Comparison of ENCODE assay signal across 11 cellular contexts in the genomic region with DNA sequence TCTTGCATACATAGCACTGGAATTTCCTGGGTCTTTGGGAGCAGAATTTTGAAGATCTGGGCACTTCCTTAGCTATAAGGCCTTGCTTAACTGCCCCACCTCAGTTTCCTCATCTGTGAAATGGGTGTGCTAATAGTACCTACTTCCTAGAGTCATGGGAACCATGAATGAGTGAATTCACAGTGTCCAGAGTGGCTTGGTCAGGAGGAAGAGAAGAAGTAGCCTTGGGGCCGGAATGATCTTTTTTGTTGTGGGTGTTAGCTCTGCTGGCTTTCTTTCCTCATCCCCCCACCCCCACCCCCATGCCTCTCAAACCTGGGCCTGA. TPM values are rescaled to one million over a fixed set of nuclear protein-coding genes. Genes with fewer than 3 reads are reported as not detected.
A peak's percentile ranks its signal among the peaks of the same experiment; 100 is the strongest.
DNase-seq lines count a peak whose midpoint lies in the region; ATAC-seq and TF ChIP-seq lines count a peak whose summit lies in the region.
"Had no signal": no experiment of that assay in that cellular context is flagged by ENCODE, and none has a peak within 500 bp of the region (broad histone marks: within the 10 kb centered on the region; RNA-seq: fewer than 3 reads in every experiment).

No MANE protein-coding gene starts in this region.

- no peak for TF ChIP-seq CTCF in heart right ventricle (IDR thresholded peaks at IDR 0.05)
- no peak for TF ChIP-seq CTCF in transverse colon (IDR thresholded peaks at IDR 0.05)

- in situ Hi-C loops in transverse colon (cut with MboI; ENCODE audit: low pct_ligation_motif_present in 1 of 4, low pct_unique_long_range_greater_than_20kb in 1 of 4, low sequenced_read_pairs in 3 of 4), result no loop called here

- H3K4me1 ChIP-seq in heart right ventricle (peaks cover 55 to 90% (median 86%) of the 10 kb centered on the region in 9 donors), transverse colon (peaks cover 39 to 84% (median 46%) of the 10 kb centered on the region in 4 donors)

- CTCF ChIA-PET in activated CD8-positive, alpha-beta T cell treated with anti-CD3 and anti-CD28 coated beads, Interleukin-2, amount 10 ng/mL, durations not matched to agents 7 days and 5 days (lab: Charles Lee), result interaction anchor here (2.0 to 24.7 kb wide), 5 partner anchors 9 to 43 kb away, joined by 6 to 1088 read pairs (median 11); no protein-coding TSS in a partner anchor

- POLR2A ChIA-PET in activated CD8-positive, alpha-beta T cell treated with anti-CD3 and anti-CD28 coated beads, Interleukin-2, amount 10 ng/mL, durations not matched to agents 7 days and 5 days (lab: Charles Lee), result interaction anchor here (3.3 to 5.1 kb wide), 3 partner anchors 22 to 37 kb away, joined by 15 to 22 read pairs (median 21); no protein-coding TSS in a partner anchor

- peak overlapping the region; percentile 94 for H3K27ac Mint-ChIP-seq in activated CD8-positive, alpha-beta T cell treated with anti-CD3 and anti-CD28 coated beads, Interleukin-2, amount 10 ng/mL, durations not matched to agents 7 days and 5 days

- H3K27me3 Mint-ChIP-seq in activated CD8-positive, alpha-beta T cell treated with anti-CD3 and anti-CD28 coated beads, Interleukin-2, amount 10 ng/mL, durations not matched to agents 7 days and 5 days (ENCODE audit: low read depth), result no peaks in the 10 kb centered on the region

- no peak for TF ChIP-seq POLR2A in transverse colon (IDR thresholded peaks at IDR 0.05)

- peak overlapping the region in 9 of 10 donors; percentile 82 to 97 (median 90) for H3K4me3 ChIP-seq in heart right ventricle
- peak overlapping the region in 1 of 4 donors; percentile 97 for H3K4me3 ChIP-seq in transverse colon
- H3K4me3 ChIP-seq: cardiac muscle cell had no signal

- no peaks in the 10 kb centered on the region for H3K27me3 ChIP-seq in heart right ventricle
- no peaks in the 10 kb centered on the region for H3K27me3 ChIP-seq in layer of hippocampus (ENCODE audit: control insufficient read depth, insufficient read depth, low read length)
- H3K27me3 ChIP-seq in transverse colon, result no peaks in the 10 kb centered on the region
- H3K27me3 ChIP-seq: cardiac muscle cell had no signal

- no peaks in the 10 kb centered on the region for H3K9me3 Mint-ChIP-seq in activated CD8-positive, alpha-beta T cell treated with anti-CD3 and anti-CD28 coated beads, Interleukin-2, amount 10 ng/mL, durations not matched to agents 7 days and 5 days (ENCODE audit: insufficient read depth)

- H3K4me1 Mint-ChIP-seq in activated CD8-positive, alpha-beta T cell treated with anti-CD3 and anti-CD28 coated beads, Interleukin-2, amount 10 ng/mL, durations not matched to agents 7 days and 5 days (ENCODE audit: low read depth), result peaks cover 71% of the 10 kb centered on the region

- no peak for ATAC-seq in heart right ventricle
- no peak for ATAC-seq in left ventricle myocardium superior
- no peak for ATAC-seq in activated CD8-positive, alpha-beta T cell treated with anti-CD3 and anti-CD28 coated beads, Interleukin-2, amount 10 ng/mL, durations not matched to agents 7 days and 5 days
- no peak for ATAC-seq in HG02885 (IDR thresholded peaks at IDR 0.05; ENCODE audit: poor library complexity, unreplicated experiment)
- ATAC-seq: left colon had no signal

- H3K9me3 ChIP-seq in heart right ventricle (no peaks in the 10 kb centered on the region), transverse colon (no peaks in the 10 kb centered on the region)

- TF ChIP-seq EP300 in transverse colon (IDR thresholded peaks at IDR 0.05; ENCODE audit: low read depth), result no peak

- peak overlapping the region in 9 of 10 donors; percentile 93 to 100 (median 98) for H3K27ac ChIP-seq in heart right ventricle
- peak overlapping the region; percentile 75 for H3K27ac ChIP-seq in layer of hippocampus (ENCODE audit: low read depth, low read length)
- peak overlapping the region; percentile 88 to 93 (median 90) for H3K27ac ChIP-seq in transverse colon
- H3K27ac ChIP-seq: cardiac muscle cell had no signal

- peaks cover 0 to 4% (median 0%) of the 10 kb centered on the region in 9 donors for H3K36me3 ChIP-seq in heart right ventricle
- H3K36me3 ChIP-seq in transverse colon, result no peaks in the 10 kb centered on the region
- H3K36me3 ChIP-seq: cardiac muscle cell had no signal

- intact Hi-C loops in heart right ventricle (cut with DNase I), result loop anchor here in 1 of 10 donors (5.0 kb wide), 1 partner anchor 39 kb away; no protein-coding TSS in a partner anchor
- intact Hi-C loops in left ventricle myocardium superior (cut with micrococcal nuclease), result no loop called here
- intact Hi-C loops in transverse colon (cut with DNase I; ENCODE audit: low total_unique reads), result loop anchor here (5.0 kb wide), 1 partner anchor 34 kb away; no protein-coding TSS in a partner anchor

- 46 to 56% methylated on average over 1 of the region's 1 CpG for WGBS in heart right ventricle, 2 donors
- 64 to 71% methylated on average over 1 of the region's 1 CpG for whole genome bisulfite sequencing in transverse colon (ENCODE audit: low coverage in 1 of 2), 2 donors

- H3K4me3 Mint-ChIP-seq in activated CD8-positive, alpha-beta T cell treated with anti-CD3 and anti-CD28 coated beads, Interleukin-2, amount 10 ng/mL, durations not matched to agents 7 days and 5 days, result peak overlapping the region; percentile 89

- H3K36me3 Mint-ChIP-seq in activated CD8-positive, alpha-beta T cell treated with anti-CD3 and anti-CD28 coated beads, Interleukin-2, amount 10 ng/mL, durations not matched to agents 7 days and 5 days (ENCODE audit: low read depth), result peaks cover 32% of the 10 kb centered on the region

- DNase-seq in heart right ventricle (no peak), left ventricle myocardium superior (no peak), transverse colon (no peak), NCI-H82 treated with DMSO at 0.1 percent for 48 hours (lab: John Stamatoyannopoulos, UW; ENCODE audit: unreplicated experiment) (no peak), SK-N-DZ (ENCODE audit: low spot score) (no peak)
- no peak for DNase-seq in activated CD8-positive, alpha-beta T cell treated with anti-CD3 and anti-CD28 coated beads, Interleukin-2, amount 10 ng/mL, durations not matched to agents 7 days and 5 days
- DNase-seq: SIG-M5 had no signal

RNA-seq across cellular contexts. Expression of gene SH2B3, which starts 2.4 kb away (rescaled TPM):
- total RNA-seq in heart right ventricle (10 to 100 TPM; 29.8 to 61.4 (median 39.0) TPM), left ventricle myocardium superior (45.1 TPM), transverse colon (10 to 100 TPM; 22.3 to 99.1 (median 43.6) TPM)
- 10 to 100 TPM in 1 of 2 donors, 1 to 10 TPM in 1; 9.9 to 11.5 TPM for polyA plus RNA-seq in heart right ventricle
- 10 to 100 TPM; 49.9 to 50.9 TPM for total RNA-seq in activated CD8-positive, alpha-beta T cell treated with anti-CD3 and anti-CD28 coated beads, Interleukin-2, amount 10 ng/mL, durations not matched to agents 7 days and 5 days
- polyA plus RNA-seq in SK-N-DZ (2014; cell fraction: cytosol; rRNA removed), result 2.7 and 4.7 TPM in 2 replicates
- 1.7 and 2.3 TPM in 2 replicates for polyA plus RNA-seq in SK-N-DZ (2014; cell fraction: nucleus; rRNA removed)

RNA-seq across cellular contexts. Expression of gene PHETA1, which starts 39.2 kb away (rescaled TPM):
- 10 to 100 TPM; 11.9 to 41.6 (median 18.6) TPM for total RNA-seq in heart right ventricle
- polyA plus RNA-seq in heart right ventricle, result 10 to 100 TPM; 16.9 to 24.1 TPM
- 28.6 TPM for total RNA-seq in left ventricle myocardium superior
- total RNA-seq in activated CD8-positive, alpha-beta T cell treated with anti-CD3 and anti-CD28 coated beads, Interleukin-2, amount 10 ng/mL, durations not matched to agents 7 days and 5 days, result 1 to 10 TPM; 1.1 to 1.7 TPM
- total RNA-seq in transverse colon, result 10 to 100 TPM; 22.4 to 34.8 (median 28.1) TPM
- polyA plus RNA-seq in SK-N-DZ (2014; cell fraction: cytosol; rRNA removed), result 21.3 and 30.7 TPM in 2 replicates
- 14.9 and 16.6 TPM in 2 replicates for polyA plus RNA-seq in SK-N-DZ (2014; cell fraction: nucleus; rRNA removed)

Comparison
In these comparisons a context has a peak if more than half of its experiments do, and no peak if none do; other contexts are left out.
1. RNA of gene PHETA1, which starts 39.2 kb away (total RNA-seq): 22.4 to 34.8 TPM in transverse colon, 28.6 TPM in left ventricle myocardium superior (single experiment) and 11.9 to 41.6 TPM in heart right ventricle; 1.1 to 1.7 TPM in activated CD8-positive, alpha-beta T cell treated with anti-CD3 and anti-CD28 coated beads, Interleukin-2, amount 10 ng/mL, durations not matched to agents 7 days and 5 days; every median in the first group is over 4 times any median in the second.
2. Peak in every context shown above with its lines, with median percentiles within 50 percentile points of each other: H3K27ac ChIP-seq.